Comparison of ENCODE assay signal across 19 cellular contexts in the genomic region with DNA sequence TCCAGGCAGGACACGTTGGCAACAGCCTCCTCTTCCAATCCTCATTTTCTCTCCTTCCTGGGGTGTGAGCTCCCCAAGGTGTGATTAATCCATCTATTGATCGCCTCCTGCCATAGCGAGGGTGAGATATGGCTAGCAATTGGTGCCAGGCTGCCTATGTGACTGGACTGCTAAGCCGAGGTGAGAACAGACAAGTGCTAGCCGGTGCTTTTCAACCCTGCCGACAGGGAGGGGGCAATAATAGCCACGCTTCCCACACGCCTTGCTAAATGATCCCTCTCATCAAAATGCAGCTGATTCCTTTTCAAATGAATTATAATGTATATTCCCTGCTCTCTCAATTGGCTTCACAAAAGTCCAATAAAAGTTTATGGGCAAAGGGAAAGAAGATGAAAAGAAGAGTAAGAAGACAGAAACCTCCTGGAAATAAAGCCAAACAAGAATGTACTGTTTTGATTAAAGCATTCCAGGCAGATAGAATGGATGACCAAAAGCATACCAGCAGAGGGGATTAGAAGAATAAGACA.
A peak's percentile ranks its signal among the peaks of the same experiment; 100 is the strongest.
DNase-seq lines count a peak whose midpoint lies in the region; ATAC-seq and TF ChIP-seq lines count a peak whose summit lies in the region.
"Had no signal": no experiment of that assay in that cellular context is flagged by ENCODE, and none has a peak within 500 bp of the region (broad histone marks: within the 10 kb centered on the region; RNA-seq: fewer than 3 reads in every experiment).

No MANE protein-coding gene starts in this region.

- H3K4me2 ChIP-seq in mesendoderm (ENCODE audit: low read length), result no peak overlapping the region

- H3K4me3 ChIP-seq in HAP-1, result no peak overlapping the region
- no peak overlapping the region for H3K4me3 ChIP-seq in mesendoderm (ENCODE audit: low read length)
- H3K4me3 ChIP-seq: GM12878 had no signal

- H3K4ac ChIP-seq in mesendoderm (ENCODE audit: low read depth, low read length), result no peak overlapping the region

- no peak overlapping the region for H3K27ac Mint-ChIP-seq in WTC11
- H3K27ac Mint-ChIP-seq: CD4-positive, CD25-positive, alpha-beta regulatory T cell; CD8-positive, alpha-beta memory T cell had no signal

- no peak overlapping the region for H3K4me3 Mint-ChIP-seq in WTC11
- H3K4me3 Mint-ChIP-seq: CD4-positive, CD25-positive, alpha-beta regulatory T cell; CD8-positive, alpha-beta memory T cell had no signal

- H4K8ac ChIP-seq in mesendoderm (ENCODE audit: low read depth, low read length), result no peak overlapping the region

- no peak overlapping the region for H3K23ac ChIP-seq in mesendoderm (ENCODE audit: low read length)

- H3K56ac ChIP-seq in mesendoderm (ENCODE audit: low read length), result peak overlapping the region; percentile 40

- H3K4me1 Mint-ChIP-seq in WTC11, result 0 out of 2 replicates have a peak, but pooled peaks cover 2% of the 10 kb centered on the region
- H3K4me1 Mint-ChIP-seq: CD4-positive, CD25-positive, alpha-beta regulatory T cell; CD8-positive, alpha-beta memory T cell had no signal

- no peaks in the 10 kb centered on the region for H3K9me3 ChIP-seq in HAP-1

- H3K27ac ChIP-seq in mesendoderm (ENCODE audit: low read depth, low read length), result no peak overlapping the region
- H3K27ac ChIP-seq: HL-60 had no signal

- POLR2A ChIA-PET in WTC11 (lab: Charles Lee), result no interaction called here

- no peak overlapping the region for H2AK5ac ChIP-seq in mesendoderm (ENCODE audit: low read length)

- H2BK15ac ChIP-seq in mesendoderm (replicated peaks; ENCODE audit: low read depth), result no peak overlapping the region

- no peak overlapping the region for H3K9ac ChIP-seq in mesendoderm (ENCODE audit: low read length)

- peak; percentile 46 for ATAC-seq in WTC11
- ATAC-seq: GM12878 had no signal

- in situ Hi-C loops in HAP-1 (cut with MboI; ENCODE audit: low sequenced_read_pairs), result no loop called here

- no peak for TF ChIP-seq CTCF in WTC11 (IDR thresholded peaks at IDR 0.05)

- H3K27me3 ChIP-seq in HAP-1 (ENCODE audit: low read depth) (peaks cover 5% of the 10 kb centered on the region), mesendoderm (ENCODE audit: insufficient read depth, low read length, poor library complexity) (no peaks in the 10 kb centered on the region)
- H3K27me3 ChIP-seq: BE2C had no signal

- DNase-seq in HAP-1 (ENCODE audit: low spot score in 2 of 2) (peak; percentile 84 to 97), WTC11 (ENCODE audit: low spot score) (no peak), mesendoderm (peak; percentile 29), NCI-H748 treated with DMSO at 0.1 percent for 48 hours (lab: John Stamatoyannopoulos, UW) (no peak), NCI-H2081 treated with DMSO at 0.1 percent for 48 hours (lab: John Stamatoyannopoulos, UW) (no peak), NAMALWA (ENCODE audit: low spot score) (no peak)
- DNase-seq: ACHN; BE2C; C1 segment of cervical spinal cord; CD4-positive, CD25-positive, alpha-beta regulatory T cell; CD8-positive, alpha-beta memory T cell; COR-L47; DMS 273 treated with DMSO at 0.1 percent for 48 hours; DMS53; DND-41; EL; HCEC 1CT had no signal

- H3K79me1 ChIP-seq in mesendoderm (ENCODE audit: low read length), result no peaks in the 10 kb centered on the region

- no peaks in the 10 kb centered on the region for H3K36me3 Mint-ChIP-seq in WTC11
- H3K36me3 Mint-ChIP-seq: CD4-positive, CD25-positive, alpha-beta regulatory T cell; CD8-positive, alpha-beta memory T cell had no signal

- no peaks in the 10 kb centered on the region for H3K9me3 Mint-ChIP-seq in WTC11
- H3K9me3 Mint-ChIP-seq: CD4-positive, CD25-positive, alpha-beta regulatory T cell; CD8-positive, alpha-beta memory T cell had no signal

- no peak overlapping the region for H4K5ac ChIP-seq in mesendoderm (ENCODE audit: low read length)

- H3K79me2 ChIP-seq in mesendoderm (ENCODE audit: control insufficient read depth, insufficient read depth, low read length), result no peaks in the 10 kb centered on the region

- peaks cover 31% of the 10 kb centered on the region for H3K4me1 ChIP-seq in HAP-1
- peaks cover 7% of the 10 kb centered on the region for H3K4me1 ChIP-seq in mesendoderm (ENCODE audit: control insufficient read depth, low read depth, low read length)

- no peak overlapping the region for H2BK5ac ChIP-seq in mesendoderm (ENCODE audit: low read length)

- H3K18ac ChIP-seq in mesendoderm (ENCODE audit: low read length), result no peak overlapping the region

- no CpG with 5 or more reads among the region's 8 CpGs for WGBS in mesendoderm (ENCODE audit: extremely low coverage, insufficient coverage, low lambda C conversion rate)

- CTCF ChIA-PET in WTC11 (lab: Charles Lee), result interaction anchor here (1.4 kb wide), 1 partner anchor 27 kb away, joined by 6 read pairs; no protein-coding TSS in a partner anchor

- H3K36me3 ChIP-seq in HAP-1 (replicated peaks) (no peaks in the 10 kb centered on the region), mesendoderm (ENCODE audit: control insufficient read depth, insufficient read depth, low read length) (no peaks in the 10 kb centered on the region)
- H3K36me3 ChIP-seq: BE2C had no signal

- no peak overlapping the region for H2BK120ac ChIP-seq in mesendoderm (ENCODE audit: low read depth, low read length)

- no peaks in the 10 kb centered on the region for H3K27me3 Mint-ChIP-seq in WTC11 (ENCODE audit: low read depth)

TF ChIP-seq in WTC11, 78 proteins besides CTCF, POLR2A, EP300 and RAD21 (continues in another document):
- TF ChIP-seq, protein P1, sequence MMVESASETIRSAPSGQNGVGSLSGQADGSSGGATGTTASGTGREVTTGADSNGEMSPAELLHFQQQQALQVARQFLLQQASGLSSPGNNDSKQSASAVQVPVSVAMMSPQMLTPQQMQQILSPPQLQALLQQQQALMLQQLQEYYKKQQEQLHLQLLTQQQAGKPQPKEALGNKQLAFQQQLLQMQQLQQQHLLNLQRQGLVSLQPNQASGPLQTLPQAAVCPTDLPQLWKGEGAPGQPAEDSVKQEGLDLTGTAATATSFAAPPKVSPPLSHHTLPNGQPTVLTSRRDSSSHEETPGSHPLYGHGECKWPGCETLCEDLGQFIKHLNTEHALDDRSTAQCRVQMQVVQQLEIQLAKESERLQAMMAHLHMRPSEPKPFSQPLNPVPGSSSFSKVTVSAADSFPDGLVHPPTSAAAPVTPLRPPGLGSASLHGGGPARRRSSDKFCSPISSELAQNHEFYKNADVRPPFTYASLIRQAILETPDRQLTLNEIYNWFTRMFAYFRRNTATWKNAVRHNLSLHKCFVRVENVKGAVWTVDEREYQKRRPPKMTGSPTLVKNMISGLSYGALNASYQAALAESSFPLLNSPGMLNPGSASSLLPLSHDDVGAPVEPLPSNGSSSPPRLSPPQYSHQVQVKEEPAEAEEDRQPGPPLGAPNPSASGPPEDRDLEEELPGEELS (CRISPR knock-in tag; IDR thresholded peaks at IDR 0.05), result no peak
- TF ChIP-seq JAZF1 (CRISPR knock-in tag; IDR thresholded peaks at IDR 0.05), result no peak
- no peak for TF ChIP-seq JUN (CRISPR knock-in tag; IDR thresholded peaks at IDR 0.05)
- TF ChIP-seq, protein P2, sequence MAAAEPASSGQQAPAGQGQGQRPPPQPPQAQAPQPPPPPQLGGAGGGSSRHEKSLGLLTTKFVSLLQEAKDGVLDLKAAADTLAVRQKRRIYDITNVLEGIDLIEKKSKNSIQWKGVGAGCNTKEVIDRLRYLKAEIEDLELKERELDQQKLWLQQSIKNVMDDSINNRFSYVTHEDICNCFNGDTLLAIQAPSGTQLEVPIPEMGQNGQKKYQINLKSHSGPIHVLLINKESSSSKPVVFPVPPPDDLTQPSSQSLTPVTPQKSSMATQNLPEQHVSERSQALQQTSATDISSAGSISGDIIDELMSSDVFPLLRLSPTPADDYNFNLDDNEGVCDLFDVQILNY (CRISPR knock-in tag; IDR thresholded peaks at IDR 0.05), result no peak
- no peak for TF ChIP-seq FOXJ3 (CRISPR knock-in tag; IDR thresholded peaks at IDR 0.05; ENCODE audit: borderline replicate concordance)
- no peak for TF ChIP-seq ZNF138 (CRISPR knock-in tag; conservative IDR thresholded peaks at IDR 0.05)
- no peak for TF ChIP-seq ZNF232 (CRISPR knock-in tag; IDR thresholded peaks at IDR 0.05)
- TF ChIP-seq, protein P3, sequence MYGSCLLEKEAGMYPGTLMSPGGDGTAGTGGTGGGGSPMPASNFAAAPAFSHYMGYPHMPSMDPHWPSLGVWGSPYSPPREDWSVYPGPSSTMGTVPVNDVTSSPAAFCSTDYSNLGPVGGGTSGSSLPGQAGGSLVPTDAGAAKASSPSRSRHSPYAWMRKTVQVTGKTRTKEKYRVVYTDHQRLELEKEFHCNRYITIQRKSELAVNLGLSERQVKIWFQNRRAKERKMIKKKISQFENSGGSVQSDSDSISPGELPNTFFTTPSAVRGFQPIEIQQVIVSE (CRISPR knock-in tag; IDR thresholded peaks at IDR 0.05; ENCODE audit: borderline replicate concordance), result no peak
- TF ChIP-seq, protein P4, sequence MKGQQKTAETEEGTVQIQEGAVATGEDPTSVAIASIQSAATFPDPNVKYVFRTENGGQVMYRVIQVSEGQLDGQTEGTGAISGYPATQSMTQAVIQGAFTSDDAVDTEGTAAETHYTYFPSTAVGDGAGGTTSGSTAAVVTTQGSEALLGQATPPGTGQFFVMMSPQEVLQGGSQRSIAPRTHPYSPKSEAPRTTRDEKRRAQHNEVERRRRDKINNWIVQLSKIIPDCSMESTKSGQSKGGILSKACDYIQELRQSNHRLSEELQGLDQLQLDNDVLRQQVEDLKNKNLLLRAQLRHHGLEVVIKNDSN (CRISPR knock-in tag; IDR thresholded peaks at IDR 0.05), result no peak

Comparison
In these comparisons a context has a peak if more than half of its experiments do, and no peak if none do; other contexts are left out.
1. DNase-seq: peak in HAP-1 (2 of 2) and mesendoderm (single experiment); none in WTC11 (single experiment), NCI-H748 treated with DMSO at 0.1 percent for 48 hours (single experiment), NCI-H2081 treated with DMSO at 0.1 percent for 48 hours (single experiment) and NAMALWA (single experiment).